In the genomic region with DNA sequence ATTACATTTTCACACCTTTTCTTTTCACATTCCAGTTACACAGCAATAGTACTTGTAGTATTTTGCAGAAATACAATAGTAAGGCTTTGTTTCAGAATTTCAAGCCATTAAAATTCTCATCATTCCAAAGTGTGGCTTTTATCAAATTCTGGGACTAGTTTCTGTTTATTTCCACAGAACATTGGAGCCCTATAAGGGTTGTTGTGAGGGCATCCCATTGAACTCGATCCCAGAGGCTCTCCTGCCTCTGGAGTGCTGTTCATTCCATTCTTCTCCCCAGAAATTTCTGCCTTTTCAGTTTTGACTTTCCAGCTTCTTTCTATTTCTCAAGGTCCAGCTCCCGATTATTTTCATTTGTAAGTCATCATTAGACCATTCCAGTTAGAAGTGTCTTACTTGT, we compare ENCODE assay signal across 24 cellular contexts.
"Had no signal": no experiment of that assay in that cellular context is flagged by ENCODE, and none has a peak within 500 bp of the region (broad histone marks: within the 10 kb centered on the region; RNA-seq: fewer than 3 reads in every experiment).

No MANE protein-coding gene starts in this region.

- H2AFZ ChIP-seq: parathyroid adenoma had no signal

- H3K9me3 ChIP-seq: mucosa of descending colon, sigmoid colon, SK-N-SH, upper lobe of left lung had no signal

- ATAC-seq: activated CD4-positive, CD25-positive, alpha-beta regulatory T cell treated with anti-CD3 and anti-CD28 coated beads, Interleukin-2, amount 50 U/mL, for 24 hours; activated T-cell treated with anti-CD3 and anti-CD28 coated beads, Interleukin-2, amount 50 U/mL, for 72 hours; foreskin keratinocyte; left lung; mucosa of descending colon had no signal

- H3K27me3 ChIP-seq: dorsolateral prefrontal cortex, esophagus muscularis mucosa, foreskin keratinocyte, left lung, sigmoid colon, upper lobe of left lung had no signal

- H3K79me2 ChIP-seq: parathyroid adenoma had no signal

- H3K9ac ChIP-seq: parathyroid adenoma, SK-N-SH had no signal

- DNase-seq: activated CD4-positive, alpha-beta memory T cell treated with anti-CD3 and anti-CD28 coated beads, Interleukin-2, amount 10 ng/mL, durations not matched to agents 7 days and 5 days; activated CD4-positive, alpha-beta T cell treated with anti-CD3 and anti-CD28 coated beads, Interleukin-2, amount 10 ng/mL, durations not matched to agents 24 days and 14 days; activated effector memory CD4-positive, alpha-beta T cell treated with Interleukin-2 at 50 U/mL for 16 hours; activated naive CD4-positive, alpha-beta T cell treated with anti-CD3 and anti-CD28 coated beads for 36 hours; activated naive CD8-positive, alpha-beta T cell treated with anti-CD3 and anti-CD28 coated beads, Interleukin-2, amount 10 ng/mL, durations not matched to agents 7 days and 5 days; activated T-cell treated with anti-CD3 and anti-CD28 coated beads, Interleukin-2, amount 50 U/mL, for 72 hours; amygdala; central memory CD4-positive, alpha-beta T cell; dorsolateral prefrontal cortex; foreskin keratinocyte; hippocampal formation; kidney glomerular epithelial cell; left lung; mucosa of descending colon; nucleus accumbens; sigmoid colon; SK-N-SH; stimulated activated CD4-positive, alpha-beta T cell treated with anti-CD3 and anti-CD28 coated beads, Interleukin-2, amount 100 ng/mL, for 48 hours; stimulated activated CD8-positive, alpha-beta memory T cell treated with anti-CD3 and anti-CD28 coated beads, Interleukin-4, amount 100 ng/mL, for 48 hours; stimulated activated naive B cell treated with anti-CD40 and anti-IgM and Interleukin-4, amounts not matched to agents 10 μg/mL and 1 μg/mL and 100 μg/mL, for 72 hours; upper lobe of left lung had no signal

- H3K4me3 ChIP-seq: dorsolateral prefrontal cortex, esophagus muscularis mucosa, left lung, mucosa of descending colon, sigmoid colon, upper lobe of left lung had no signal

- H3K4me1 ChIP-seq: esophagus muscularis mucosa, foreskin keratinocyte, left lung, parathyroid adenoma had no signal

- H3K36me3 ChIP-seq: esophagus muscularis mucosa, left lung, sigmoid colon, upper lobe of left lung had no signal

- H3K9me2 ChIP-seq: SK-N-SH had no signal

- H3K4me2 ChIP-seq: SK-N-SH had no signal

- H3K27ac ChIP-seq: dorsolateral prefrontal cortex, foreskin keratinocyte, left lung, parathyroid adenoma, upper lobe of left lung had no signal
